ENCODE assay signal across 15 cellular contexts in the genomic region with DNA sequence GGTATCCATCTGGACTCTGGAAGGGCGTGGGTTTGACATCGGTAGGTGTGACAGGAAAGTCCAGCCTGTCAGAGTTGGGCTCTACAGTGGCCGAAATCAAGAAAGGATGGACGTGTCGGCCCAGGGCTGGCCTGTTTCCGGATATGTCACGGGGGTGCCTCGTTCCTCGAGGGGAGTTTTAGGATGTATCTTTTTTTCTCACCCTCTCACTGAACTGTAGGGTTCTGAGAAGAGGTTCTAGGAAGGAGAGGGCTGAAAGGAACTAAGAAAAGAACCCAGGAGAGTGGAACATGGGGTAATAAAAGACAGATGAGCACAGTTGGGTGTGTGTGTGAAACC. TPM values are rescaled to one million over a fixed set of nuclear protein-coding genes. Genes with fewer than 3 reads are reported as not detected.
DNase-seq lines count a peak whose midpoint lies in the region; ATAC-seq, FAIRE-seq and TF ChIP-seq lines count a peak whose summit lies in the region.
"Had no signal": no experiment of that assay in that cellular context is flagged by ENCODE, and none has a peak within 500 bp of the region (broad histone marks: within the 10 kb centered on the region; RNA-seq: fewer than 3 reads in every experiment).

No MANE protein-coding gene starts in this region.

- dilution Hi-C loops in mammary epithelial cell (cut with HindIII; ENCODE audit: low sequenced_read_pairs) (no loop called here), keratinocyte (cut with MboI; ENCODE audit: extremely low pct_ligation_motif_present, low sequenced_read_pairs) (no loop called here)

- H3K27ac Mint-ChIP-seq in MCF 10A (ENCODE audit: low read depth, unreplicated experiment), result no peak overlapping the region
- H3K27ac Mint-ChIP-seq in activated B cell treated with CpG ODN at 0.5 μM for 24 hours, result no peak overlapping the region

- intact Hi-C loops in mammary epithelial cell (cut with micrococcal nuclease) (no loop called here), MCF 10A (cut with micrococcal nuclease) (no loop called here), activated B cell treated with CpG ODN at 0.5 μM for 24 hours (cut with micrococcal nuclease) (loop anchor here (5.0 kb wide), 4 partner anchors 80 to 755 kb away; partner anchors contain the start of gene OLA1), uterus (cut with DNase I; ENCODE audit: low total_unique reads) (no loop called here)

- CTCF ChIA-PET in mammary epithelial cell (lab: Charles Lee; ENCODE audit: low non-redundant PET), result no interaction called here
- CTCF ChIA-PET in MCF 10A (lab: Yijun Ruan, JAX), result interaction anchor here (0.6 kb wide), 1 partner anchor 11 kb away, joined by 3 read pairs; no protein-coding TSS in a partner anchor
- CTCF ChIA-PET in activated B cell treated with CpG ODN at 0.5 μM for 24 hours (lab: Charles Lee), result interaction anchor here (4.8 kb wide), 1 partner anchor 13 kb away, joined by 28 read pairs; no protein-coding TSS in a partner anchor

- H3K4me1 ChIP-seq in mammary epithelial cell (ENCODE audit: insufficient read depth, low read length) (peaks cover 10% of the 10 kb centered on the region), keratinocyte (ENCODE audit: control insufficient read depth, extremely low read depth, insufficient read depth, low read length) (peaks cover 16% of the 10 kb centered on the region), stomach smooth muscle (ENCODE audit: control insufficient read depth, insufficient read depth, low read length) (peaks cover 13% of the 10 kb centered on the region), uterus (peaks cover 0 to 12% of the 10 kb centered on the region in 2 donors)

- H3K36me3 Mint-ChIP-seq in MCF 10A (ENCODE audit: insufficient read depth, unreplicated experiment) (peaks cover 6% of the 10 kb centered on the region), activated B cell treated with CpG ODN at 0.5 μM for 24 hours (ENCODE audit: low read depth) (no peaks in the 10 kb centered on the region)

- TF ChIP-seq POLR2A in uterus (IDR thresholded peaks at IDR 0.05), result no peak

- H3K9ac ChIP-seq in mammary epithelial cell (ENCODE audit: insufficient read depth, low read length) (no peak overlapping the region), keratinocyte (ENCODE audit: control insufficient read depth, extremely low read depth, insufficient read depth, low read length) (no peak overlapping the region), stomach smooth muscle (ENCODE audit: low read length in 2 of 2) (no peak overlapping the region)
- H3K9ac ChIP-seq: BLaER1 treated with 17β-estradiol and CSF1 and Interleukin-3, amounts not matched to agents 10 nM and 100 nM had no signal

- POLR2A ChIA-PET in MCF 10A (lab: Yijun Ruan, JAX), result interaction anchor here (0.7 kb wide), 1 partner anchor 330 kb away, joined by 3 read pairs; no protein-coding TSS in a partner anchor
- POLR2A ChIA-PET in activated B cell treated with CpG ODN at 0.5 μM for 24 hours (lab: Charles Lee), result no interaction called here

- H3K9me3 ChIP-seq in mammary epithelial cell (replicated peaks; ENCODE audit: insufficient read depth, low read length), result no peaks in the 10 kb centered on the region
- no peaks in the 10 kb centered on the region for H3K9me3 ChIP-seq in keratinocyte (ENCODE audit: control insufficient read depth, low read depth, low read length)
- H3K9me3 ChIP-seq in stomach smooth muscle (ENCODE audit: control insufficient read depth in 2 of 2, low read length in 2 of 2), result no peaks in the 10 kb centered on the region
- no peaks in the 10 kb centered on the region for H3K9me3 ChIP-seq in uterus
- H3K9me3 ChIP-seq: MG63 had no signal

- H3K4me3 Mint-ChIP-seq in MCF 10A (ENCODE audit: unreplicated experiment) (no peak overlapping the region), activated B cell treated with CpG ODN at 0.5 μM for 24 hours (peak overlapping the region; percentile 85)

- H3K27me3 Mint-ChIP-seq in MCF 10A (ENCODE audit: insufficient read depth, unreplicated experiment) (peaks cover 8% of the 10 kb centered on the region), activated B cell treated with CpG ODN at 0.5 μM for 24 hours (peaks cover 62% of the 10 kb centered on the region)

- ATAC-seq in activated B cell treated with CpG ODN at 0.5 μM for 24 hours (ENCODE audit: low read depth) (no peak), GM19452 (IDR thresholded peaks at IDR 0.05; ENCODE audit: unreplicated experiment) (no peak)

- H2AFZ ChIP-seq in mammary epithelial cell (ENCODE audit: low read depth, low read length), result peak overlapping the region; percentile 14
- H2AFZ ChIP-seq in keratinocyte (ENCODE audit: control insufficient read depth, low read length), result no peak overlapping the region

- H3K27ac ChIP-seq in mammary epithelial cell (ENCODE audit: insufficient read depth, low read depth, low read length) (no peak overlapping the region), keratinocyte (ENCODE audit: control insufficient read depth, insufficient read depth, low read length) (no peak overlapping the region), stomach smooth muscle (ENCODE audit: low read length) (no peak overlapping the region), uterus (no peak overlapping the region)
- H3K27ac ChIP-seq: BLaER1 treated with 17β-estradiol and CSF1 and Interleukin-3, amounts not matched to agents 10 nM and 100 nM had no signal

- H3K79me2 ChIP-seq in mammary epithelial cell (ENCODE audit: insufficient read depth, low read length) (no peaks in the 10 kb centered on the region), keratinocyte (ENCODE audit: control insufficient read depth, insufficient read depth, low read length) (no peaks in the 10 kb centered on the region)

- H3K4me3 ChIP-seq in mammary epithelial cell (replicated peaks in 1 of 3; ENCODE audit: insufficient read depth in 1 of 3, low read depth in 2 of 3, low read length in 3 of 3) (no peak overlapping the region), keratinocyte (ENCODE audit: control insufficient read depth in 2 of 3, extremely low read depth in 1 of 3, insufficient read depth in 2 of 3, low read depth in 1 of 3, low read length in 3 of 3) (no peak overlapping the region), stomach smooth muscle (ENCODE audit: low read length in 2 of 2) (peak overlapping the region; percentile 48 to 58), uterus (no peak overlapping the region)
- H3K4me3 ChIP-seq: MG63 had no signal

- no peak for TF ChIP-seq CTCF in mammary epithelial cell (conservative IDR thresholded peaks at IDR 0.05 in 1 of 2, IDR thresholded peaks at IDR 0.05 in 1 of 2; ENCODE audit: extremely low read depth in 1 of 2, insufficient read depth in 1 of 2, low read depth in 1 of 2, low read length in 2 of 2)
- no peak for TF ChIP-seq CTCF in MCF 10A (IDR thresholded peaks at IDR 0.05; ENCODE audit: unreplicated experiment)
- TF ChIP-seq CTCF in activated B cell treated with CpG ODN at 0.5 μM for 24 hours (IDR thresholded peaks at IDR 0.05), result no peak
- no peak for TF ChIP-seq CTCF in keratinocyte (optimal IDR thresholded peaks at IDR 0.05 in 1 of 3, IDR thresholded peaks at IDR 0.05 in 1 of 3, conservative IDR thresholded peaks at IDR 0.05 in 1 of 3; ENCODE audit: extremely low read depth in 1 of 3, insufficient read depth in 2 of 3, low read length in 3 of 3)
- no peak for TF ChIP-seq CTCF in uterus (IDR thresholded peaks at IDR 0.05)

- H3K27me3 ChIP-seq in mammary epithelial cell (ENCODE audit: insufficient read depth, low read length) (peaks cover 39% of the 10 kb centered on the region), keratinocyte (ENCODE audit: control insufficient read depth, extremely low read depth, insufficient read depth, low read length) (peaks cover 67% of the 10 kb centered on the region), stomach smooth muscle (ENCODE audit: control insufficient read depth in 1 of 2, insufficient read depth in 2 of 2, low read length in 2 of 2) (peaks cover 56 to 68% of the 10 kb centered on the region in 2 donors), uterus (peaks cover 42 to 62% of the 10 kb centered on the region in 2 donors)

- DNase-seq in mammary epithelial cell (no peak), MCF 10A (ENCODE audit: unreplicated experiment) (no peak), activated B cell treated with CpG ODN at 0.5 μM for 24 hours (no peak), keratinocyte (ENCODE audit: low read depth, low spot score) (no peak), NCI-H2081 (lab: John Stamatoyannopoulos, UW) (no peak), uterus (no peak)
- DNase-seq: cerebellar nuclear complex; MG63; NCI-H345; stimulated activated CD4-positive, alpha-beta T cell treated with anti-CD3 and anti-CD28 coated beads, Interleukin-12 subunit alpha, Interleukin-12 subunit beta, amount 100 ng/mL, for 4 hours had no signal

- 33% methylated on average over 9 of the region's 9 CpGs for WGBS in mammary epithelial cell (ENCODE audit: low coverage, missing lambda C conversion rate)

- H3K4me1 Mint-ChIP-seq in MCF 10A (ENCODE audit: insufficient read depth, unreplicated experiment) (no peaks in the 10 kb centered on the region), activated B cell treated with CpG ODN at 0.5 μM for 24 hours (peaks cover 27% of the 10 kb centered on the region)

- in situ Hi-C loops in mammary epithelial cell (cut with MboI; ENCODE audit: low sequenced_read_pairs in 2 of 2), result loop anchor here (25.0 kb wide), 2 partner anchors 140 to 165 kb away; no protein-coding TSS in a partner anchor

- H3K36me3 ChIP-seq in mammary epithelial cell (ENCODE audit: insufficient read depth, low read length) (no peaks in the 10 kb centered on the region), keratinocyte (ENCODE audit: control insufficient read depth in 2 of 2, extremely low read depth in 1 of 2, insufficient read depth in 2 of 2, low read length in 2 of 2) (no peaks in the 10 kb centered on the region), stomach smooth muscle (ENCODE audit: control insufficient read depth in 2 of 2, insufficient read depth in 2 of 2, low read length in 2 of 2) (no peaks in the 10 kb centered on the region), uterus (no peaks in the 10 kb centered on the region)
- H3K36me3 ChIP-seq: BLaER1 treated with 17β-estradiol and CSF1 and Interleukin-3, amounts not matched to agents 10 nM and 100 nM; MG63 had no signal

- H3K4me2 ChIP-seq in mammary epithelial cell (ENCODE audit: insufficient read depth, low read depth, low read length), result no peak overlapping the region
- H3K4me2 ChIP-seq in keratinocyte (ENCODE audit: control insufficient read depth, extremely low read depth, insufficient read depth, low read depth, low read length), result peak overlapping the region; percentile 44

- H3K9me3 Mint-ChIP-seq in MCF 10A (ENCODE audit: unreplicated experiment) (no peaks in the 10 kb centered on the region), activated B cell treated with CpG ODN at 0.5 μM for 24 hours (no peaks in the 10 kb centered on the region)

- H3K9me1 ChIP-seq in keratinocyte (ENCODE audit: control insufficient read depth, extremely low read depth, insufficient read depth, low read length), result no peaks in the 10 kb centered on the region

- H4K20me1 ChIP-seq in mammary epithelial cell (ENCODE audit: insufficient read depth, low read length) (no peaks in the 10 kb centered on the region), keratinocyte (ENCODE audit: control insufficient read depth, extremely low read depth, insufficient read depth, low read length) (no peaks in the 10 kb centered on the region)

- BruUV-seq in mammary epithelial cell (replicated peaks; lab: Mats Ljungman, UMichigan) (no TSS peak), MCF 10A (replicated peaks; lab: Mats Ljungman, UMichigan) (no TSS peak)

- FAIRE-seq in keratinocyte (lab: Jason Lieb, UNC), result no peak
- FAIRE-seq: TTC549 had no signal

RNA-seq across cellular contexts. Expression of gene SP9, which starts 7.2 kb away (rescaled TPM):
- total RNA-seq in mammary epithelial cell (under 1 TPM in 1 of 2 donors, not detected in 1; under 0.01 TPM), MCF 10A (2022) (not detected in 2 replicates), activated B cell treated with CpG ODN at 0.5 μM for 24 hours (not detected in 2 replicates), uterus (not detected)
- polyA plus RNA-seq in mammary epithelial cell (not detected), keratinocyte (not detected in 3 replicates)
- polyA minus RNA-seq in mammary epithelial cell (not detected), keratinocyte (not detected in 3 replicates)
- not detected for polyA plus RNA-seq in keratinocyte (2011; ENCODE audit: low read depth)
- polyA plus RNA-seq in keratinocyte (2011; cell fraction: cytosol; rRNA removed), result not detected in 2 replicates
- not detected in 2 replicates for polyA plus RNA-seq in keratinocyte (2011; cell fraction: nucleus; rRNA removed)
- polyA plus RNA-seq in keratinocyte (2012; ENCODE audit: low replicate concordance), result not detected in 2 replicates
- not detected for polyA minus RNA-seq in keratinocyte (2011; cell fraction: cytosol; rRNA and poly(A)+ RNA removed)
- not detected in 2 replicates for polyA minus RNA-seq in keratinocyte (2011; cell fraction: nucleus; rRNA and poly(A)+ RNA removed)
- total RNA-seq: RPMI7951 had no signal

Comparison
In these comparisons a context has a peak if more than half of its experiments do, and no peak if none do; other contexts are left out.
1. H3K4me3 ChIP-seq: peak in stomach smooth muscle (2 of 2); none in mammary epithelial cell (0 of 3), keratinocyte (0 of 3) and uterus (0 of 2).